ENCODE assay signal across 13 cellular contexts in genomic region chr5:39014544-39014943, GRCh38. TPM values are rescaled to one million over a fixed set of nuclear protein-coding genes. Genes with fewer than 3 reads are reported as not detected.
DNase-seq lines count a peak whose midpoint lies in the region; ATAC-seq, FAIRE-seq and TF ChIP-seq lines count a peak whose summit lies in the region.
"Had no signal": no experiment of that assay in that cellular context is flagged by ENCODE, and none has a peak within 500 bp of the region (broad histone marks: within the 10 kb centered on the region; RNA-seq: fewer than 3 reads in every experiment).

No MANE protein-coding gene starts in this region.

- H3K4me1 Mint-ChIP-seq in activated naive CD8-positive, alpha-beta T cell treated with anti-CD3 and anti-CD28 coated beads, Interleukin-2, amount 50 U/mL, for 24 hours, result peaks cover 32% of the 10 kb centered on the region

- no peak overlapping the region for H3K4me3 ChIP-seq in A549
- H3K4me3 ChIP-seq in Panc1 (ENCODE audit: low read depth in 2 of 2, low read length in 2 of 2), result no peak overlapping the region
- H3K4me3 ChIP-seq in fibroblast of lung (replicated peaks in 1 of 4; ENCODE audit: control extremely low read depth in 1 of 4, insufficient read depth in 1 of 4, low read depth in 3 of 4, low read length in 4 of 4), result no peak overlapping the region
- H3K4me3 ChIP-seq in muscle layer of duodenum (ENCODE audit: low read depth in 1 of 2, low read length in 2 of 2), result no peak overlapping the region

- 38% methylated on average over 2 of the region's 2 CpGs for WGBS in A549 (ENCODE audit: missing lambda C conversion rate)

- POLR2A ChIA-PET in A549 (lab: Yijun Ruan, JAX), result no interaction called here
- POLR2A ChIA-PET in Panc1 (lab: Charles Lee), result no interaction called here

- peaks cover 27% of the 10 kb centered on the region for H3K9me3 ChIP-seq in A549
- peaks cover 14% of the 10 kb centered on the region; the same call in 1 of the 2 replicates for H3K9me3 ChIP-seq in Panc1 (ENCODE audit: control insufficient read depth, insufficient read depth, low read depth, low read length)
- H3K9me3 ChIP-seq in fibroblast of lung (ENCODE audit: control insufficient read depth, insufficient read depth, low read depth, low read length), result no peaks in the 10 kb centered on the region
- H3K9me3 ChIP-seq in muscle layer of duodenum (ENCODE audit: control insufficient read depth in 1 of 2, low read length in 2 of 2), result peaks cover 0 to 4% of the 10 kb centered on the region in 2 donors

- H3K27me3 ChIP-seq in Panc1 (ENCODE audit: control insufficient read depth, insufficient read depth, low read length) (no peaks in the 10 kb centered on the region), fibroblast of lung (ENCODE audit: control insufficient read depth, insufficient read depth, low read length) (no peaks in the 10 kb centered on the region), muscle layer of duodenum (ENCODE audit: low read depth, low read length) (no peaks in the 10 kb centered on the region)

- no peak overlapping the region for H3K4me3 Mint-ChIP-seq in activated naive CD8-positive, alpha-beta T cell treated with anti-CD3 and anti-CD28 coated beads, Interleukin-2, amount 50 U/mL, for 24 hours
- H3K4me3 Mint-ChIP-seq: activated T-cell treated with anti-CD3 and anti-CD28 coated beads, Interleukin-2, amount 50 U/mL, for 72 hours; immature natural killer cell had no signal

- H3K9ac ChIP-seq in fibroblast of lung (ENCODE audit: insufficient read depth, low read length), result no peak overlapping the region
- H3K9ac ChIP-seq: parathyroid adenoma had no signal

- CTCF ChIA-PET in A549 (lab: Yijun Ruan, JAX) (no interaction called here), Panc1 (lab: Charles Lee) (no interaction called here)

- TF ChIP-seq RAD21 in A549 (conservative IDR thresholded peaks at IDR 0.05 in 1 of 2, IDR thresholded peaks at IDR 0.05 in 1 of 2), result no peak

- H4K20me1 ChIP-seq in fibroblast of lung (ENCODE audit: control insufficient read depth, extremely low read depth, insufficient read depth, low read length), result no peaks in the 10 kb centered on the region

- H3K27ac ChIP-seq in A549, result 0 out of 6 replicates have a peak overlapping the region, but pooled peaks of 1 of the 2 experiments have one; percentile 32
- H3K27ac ChIP-seq in Panc1 (ENCODE audit: low read length), result no peak overlapping the region
- peak overlapping the region; percentile 79 for H3K27ac ChIP-seq in fibroblast of lung (ENCODE audit: insufficient read depth, low read length)
- peak overlapping the region; percentile 86 for H3K27ac ChIP-seq in muscle layer of duodenum (ENCODE audit: low read length)
- H3K27ac ChIP-seq: parathyroid adenoma had no signal

- no peak for TF ChIP-seq POLR2A in A549 (IDR thresholded peaks at IDR 0.05; ENCODE audit: low read length)

- H3K36me3 Mint-ChIP-seq in activated naive CD8-positive, alpha-beta T cell treated with anti-CD3 and anti-CD28 coated beads, Interleukin-2, amount 50 U/mL, for 24 hours (ENCODE audit: low read depth), result peaks cover 57% of the 10 kb centered on the region

- no peak for TF ChIP-seq EP300 in A549 (IDR thresholded peaks at IDR 0.05)

- H3K4me2 ChIP-seq in A549, result peak overlapping the region; percentile 59
- H3K4me2 ChIP-seq in fibroblast of lung (ENCODE audit: extremely low read depth, insufficient read depth, low read length), result no peak overlapping the region

- peak in 1 of 2 experiments; percentile 49 for DNase-seq in A549 (ENCODE audit: low read depth in 1 of 2, low spot score in 1 of 2)
- DNase-seq in Panc1 (ENCODE audit: low read depth, low spot score), result peak; percentile 85
- DNase-seq in fibroblast of lung (ENCODE audit: low read depth in 2 of 2), result peak; percentile 94 to 95
- DNase-seq in activated naive CD8-positive, alpha-beta T cell treated with anti-CD3 and anti-CD28 coated beads, Interleukin-2, amount 50 U/mL, for 24 hours, result no peak
- DNase-seq in NCI-H2107 treated with DMSO at 0.1 percent for 48 hours (lab: John Stamatoyannopoulos, UW; ENCODE audit: unreplicated experiment), result no peak
- DNase-seq in UCSD-AML1 (lab: John Stamatoyannopoulos, UW; ENCODE audit: unreplicated experiment), result no peak
- DNase-seq: activated T-cell treated with anti-CD3 and anti-CD28 coated beads, Interleukin-2, amount 50 U/mL, for 72 hours; immature natural killer cell; NCI-H187 had no signal

- H2AFZ ChIP-seq in fibroblast of lung (ENCODE audit: low read length), result no peak overlapping the region
- H2AFZ ChIP-seq: parathyroid adenoma had no signal

- no peak for TF ChIP-seq CTCF in A549 (IDR thresholded peaks at IDR 0.05)
- no peak for TF ChIP-seq CTCF in Panc1 (IDR thresholded peaks at IDR 0.05)
- TF ChIP-seq CTCF in fibroblast of lung (conservative IDR thresholded peaks at IDR 0.05 in 1 of 2, IDR thresholded peaks at IDR 0.05 in 1 of 2; ENCODE audit: low read depth in 1 of 2, low read length in 2 of 2), result no peak

- peaks cover 37% of the 10 kb centered on the region for H3K4me1 ChIP-seq in A549
- no peaks in the 10 kb centered on the region for H3K4me1 ChIP-seq in Panc1 (ENCODE audit: control insufficient read depth, insufficient read depth, low read length)
- H3K4me1 ChIP-seq in fibroblast of lung (ENCODE audit: control insufficient read depth, extremely low read depth, insufficient read depth, low read length), result peaks cover 14% of the 10 kb centered on the region
- peaks cover 0 to 8% of the 10 kb centered on the region in 2 donors for H3K4me1 ChIP-seq in muscle layer of duodenum (ENCODE audit: control insufficient read depth in 1 of 2, insufficient read depth in 2 of 2, low read length in 2 of 2)
- H3K4me1 ChIP-seq: parathyroid adenoma had no signal

- in situ Hi-C loops in Panc1 (cut with HindIII; ENCODE audit: low pct_unique_long_range_greater_than_20kb, low sequenced_read_pairs), result no loop called here

- H3K36me3 ChIP-seq in Panc1 (ENCODE audit: control insufficient read depth, insufficient read depth, low read length) (no peaks in the 10 kb centered on the region), fibroblast of lung (ENCODE audit: control insufficient read depth, insufficient read depth, low read length) (peaks cover 2% of the 10 kb centered on the region), muscle layer of duodenum (ENCODE audit: control insufficient read depth in 1 of 2, insufficient read depth in 2 of 2, low read length in 2 of 2) (peaks cover 12 to 19% of the 10 kb centered on the region in 2 donors)

- intact Hi-C loops in Panc1 (cut with micrococcal nuclease; ENCODE audit: unreplicated experiment), result no loop called here

- H3K27me3 Mint-ChIP-seq in activated naive CD8-positive, alpha-beta T cell treated with anti-CD3 and anti-CD28 coated beads, Interleukin-2, amount 50 U/mL, for 24 hours, result no peaks in the 10 kb centered on the region

- H3K27ac Mint-ChIP-seq in activated naive CD8-positive, alpha-beta T cell treated with anti-CD3 and anti-CD28 coated beads, Interleukin-2, amount 50 U/mL, for 24 hours, result no peak overlapping the region
- H3K27ac Mint-ChIP-seq: immature natural killer cell had no signal

- peak; percentile 73 for FAIRE-seq in A549 (lab: Jason Lieb, UNC)
- FAIRE-seq: GM19239 had no signal

- H3K9me3 Mint-ChIP-seq in activated naive CD8-positive, alpha-beta T cell treated with anti-CD3 and anti-CD28 coated beads, Interleukin-2, amount 50 U/mL, for 24 hours, result peaks cover 24% of the 10 kb centered on the region

- H3K79me2 ChIP-seq in fibroblast of lung (ENCODE audit: control insufficient read depth, insufficient read depth, low read length), result peaks cover 7% of the 10 kb centered on the region

- ATAC-seq in A549 (peak in 1 of 2 experiments; percentile 59; a peak in 3 of 6 replicates), Panc1 (no peak), HG03342 (IDR thresholded peaks at IDR 0.05; ENCODE audit: unreplicated experiment) (no peak)
- no peak for ATAC-seq in activated naive CD8-positive, alpha-beta T cell treated with anti-CD3 and anti-CD28 coated beads, Interleukin-2, amount 50 U/mL, for 24 hours
- ATAC-seq: activated T-cell treated with anti-CD3 and anti-CD28 coated beads, Interleukin-2, amount 50 U/mL, for 72 hours had no signal

- BruUV-seq in Panc1 (replicated peaks; lab: Mats Ljungman, UMichigan), result no TSS peak

TF ChIP-seq in A549, 52 proteins besides CTCF, POLR2A, EP300 and RAD21 (continues in another document):
- no peak for TF ChIP-seq RNF2 (IDR thresholded peaks at IDR 0.05; ENCODE audit: borderline replicate concordance, low read depth)
- no peak for TF ChIP-seq POLR2AphosphoS2 (conservative IDR thresholded peaks at IDR 0.05; ENCODE audit: low read length)
- no peak for TF ChIP-seq BHLHE40 (IDR thresholded peaks at IDR 0.05; ENCODE audit: low read depth, low read length)
- TF ChIP-seq, protein P1, sequence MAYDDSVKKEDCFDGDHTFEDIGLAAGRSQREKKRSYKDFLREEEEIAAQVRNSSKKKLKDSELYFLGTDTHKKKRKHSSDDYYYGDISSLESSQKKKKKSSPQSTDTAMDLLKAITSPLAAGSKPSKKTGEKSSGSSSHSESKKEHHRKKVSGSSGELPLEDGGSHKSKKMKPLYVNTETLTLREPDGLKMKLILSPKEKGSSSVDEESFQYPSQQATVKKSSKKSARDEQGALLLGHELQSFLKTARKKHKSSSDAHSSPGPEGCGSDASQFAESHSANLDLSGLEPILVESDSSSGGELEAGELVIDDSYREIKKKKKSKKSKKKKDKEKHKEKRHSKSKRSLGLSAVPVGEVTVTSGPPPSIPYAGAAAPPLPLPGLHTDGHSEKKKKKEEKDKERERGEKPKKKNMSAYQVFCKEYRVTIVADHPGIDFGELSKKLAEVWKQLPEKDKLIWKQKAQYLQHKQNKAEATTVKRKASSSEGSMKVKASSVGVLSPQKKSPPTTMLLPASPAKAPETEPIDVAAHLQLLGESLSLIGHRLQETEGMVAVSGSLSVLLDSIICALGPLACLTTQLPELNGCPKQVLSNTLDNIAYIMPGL (CRISPR knock-in tag; IDR thresholded peaks at IDR 0.05; ENCODE audit: borderline replicate concordance), result no peak
- no peak for TF ChIP-seq NPAS2 (CRISPR knock-in tag; IDR thresholded peaks at IDR 0.05; ENCODE audit: borderline replicate concordance)
- no peak for TF ChIP-seq MAX (IDR thresholded peaks at IDR 0.05)
- TF ChIP-seq EHF (CRISPR knock-in tag; IDR thresholded peaks at IDR 0.05), result no peak

RNA-seq across cellular contexts. Expression of gene RICTOR, which starts 59.7 kb away (rescaled TPM):
- polyA plus RNA-seq in A549 (2011; rRNA removed) (26.8 and 28.5 TPM in 2 replicates), A549 (2017; fragmentation: RNase III; extraction: RNeasy Plus Mini Kit Qiagen cat#74134 plus additional on column Dnase treatment) (5.8 to 6.8 TPM (median 6.5 TPM) in 3 replicates), fibroblast of lung (9.1 and 17.1 TPM in 2 replicates)
- 1.6 and 1.9 TPM in 2 replicates for polyA plus RNA-seq in A549 (2012; cell fraction: cytosol; rRNA removed)
- 3.7 and 5.4 TPM in 2 replicates for polyA plus RNA-seq in A549 (2012; cell fraction: nucleus; rRNA removed)
- polyA minus RNA-seq in A549 (2011; rRNA and poly(A)+ RNA removed), result 59.6 and 63.3 TPM in 2 replicates
- total RNA-seq in Panc1 (2021; ENCODE audit: unreplicated experiment) (21.3 TPM), fibroblast of lung (25.2 and 26.3 TPM in 2 replicates)
- 3.2 TPM for polyA plus RNA-seq in Panc1 (2012; ENCODE audit: insufficient read length)
- 3.9 and 7.6 TPM in 2 replicates for polyA plus RNA-seq in fibroblast of lung (2012)
- 12.3 and 22.2 TPM in 2 replicates for polyA minus RNA-seq in fibroblast of lung (ENCODE audit: low replicate concordance)

Comparison
In these comparisons a context has a peak if more than half of its experiments do, and no peak if none do; other contexts are left out.
1. DNase-seq: peak in Panc1 (single experiment) and fibroblast of lung (2 of 2); none in activated naive CD8-positive, alpha-beta T cell treated with anti-CD3 and anti-CD28 coated beads, Interleukin-2, amount 50 U/mL, for 24 hours (single experiment), NCI-H2107 treated with DMSO at 0.1 percent for 48 hours (single experiment) and UCSD-AML1 (single experiment).